In genomic region chr3:124643453-124643852, GRCh38 we compare ENCODE assay signal across 21 cellular contexts.
DNase-seq lines count a peak whose midpoint lies in the region; ATAC-seq, FAIRE-seq and TF ChIP-seq lines count a peak whose summit lies in the region.
"Had no signal": no experiment of that assay in that cellular context is flagged by ENCODE, and none has a peak within 500 bp of the region (broad histone marks: within the 10 kb centered on the region; RNA-seq: fewer than 3 reads in every experiment).

No MANE protein-coding gene starts in this region.

- POLR2A ChIA-PET in GM12878 (lab: Charles Lee): interaction anchor here (0.6 to 1.2 kb wide), 4 partner anchors 15 to 46 kb away, joined by 3 to 4 read pairs (median 4); no protein-coding TSS in a partner anchor

- no peaks in the 10 kb centered on the region; the same call in 2 of the 3 replicates for H3K9me3 ChIP-seq in GM12878 (replicated peaks; ENCODE audit: control insufficient read depth, insufficient read depth, low read length)
- H3K9me3 ChIP-seq: HAP-1 had no signal

- H3K4me3 ChIP-seq in GM12878: no peak overlapping the region
- H3K4me3 ChIP-seq: BLaER1 treated with 17β-estradiol and CSF1 and Interleukin-3, amounts not matched to agents 10 nM and 100 nM; HAP-1 had no signal

- no peak for TF ChIP-seq RAD21 in GM12878 (IDR thresholded peaks at IDR 0.05; ENCODE audit: insufficient read depth, low read depth, low read length)

- H4K20me1 ChIP-seq in GM12878 (ENCODE audit: control insufficient read depth, insufficient read depth): no peaks in the 10 kb centered on the region
- H4K20me1 ChIP-seq: BLaER1 treated with 17β-estradiol and CSF1 and Interleukin-3, amounts not matched to agents 10 nM and 100 nM had no signal

- H3K79me2 ChIP-seq in GM12878 (ENCODE audit: control insufficient read depth, insufficient read depth, low read length): no peaks in the 10 kb centered on the region

- H3K4me1 ChIP-seq in GM12878 (ENCODE audit: control insufficient read depth, insufficient read depth, low read length) (peaks cover 19% of the 10 kb centered on the region), foreskin keratinocyte (no peaks in the 10 kb centered on the region)
- H3K4me1 ChIP-seq: HAP-1 had no signal

- TF ChIP-seq POLR2A in GM12891 (IDR thresholded peaks at IDR 0.05; ENCODE audit: low read depth, low read length): no peak
- no peak for TF ChIP-seq POLR2A in GM12878 (IDR thresholded peaks at IDR 0.05; ENCODE audit: low read depth, low read length)

- H3K4me3 Mint-ChIP-seq in neural crest cell: no peak overlapping the region
- H3K4me3 Mint-ChIP-seq: B cell; CD14-positive monocyte; CD4-positive, alpha-beta T cell; CD8-positive, alpha-beta memory T cell; HFFc6 had no signal

- no peaks in the 10 kb centered on the region for H3K27me3 Mint-ChIP-seq in neural crest cell (ENCODE audit: low read depth)

- no peak for TF ChIP-seq CTCF in GM12878 (IDR thresholded peaks at IDR 0.05 in 2 of 3, conservative IDR thresholded peaks at IDR 0.05 in 1 of 3; ENCODE audit: control insufficient read depth in 2 of 3, extremely low read depth in 1 of 3, insufficient read depth in 1 of 3, low read depth in 3 of 3, low read length in 3 of 3)
- no peak for TF ChIP-seq CTCF in neural crest cell (conservative IDR thresholded peaks at IDR 0.05)
- no peak for TF ChIP-seq CTCF in foreskin keratinocyte (conservative IDR thresholded peaks at IDR 0.05)

- no peak overlapping the region for H2AFZ ChIP-seq in GM12878 (ENCODE audit: control insufficient read depth, low read depth, low read length)

- CTCF ChIA-PET in GM12878 (lab: Yijun Ruan, JAX): interaction anchor here (1.0 to 1.4 kb wide), 4 partner anchors 42 to 73 kb away, joined by 4 to 6 read pairs (median 5); no protein-coding TSS in a partner anchor

- H3K4me2 ChIP-seq in GM12878 (ENCODE audit: control insufficient read depth, insufficient read depth): no peak overlapping the region

- in situ Hi-C loops in GM12878 (cut with MboI): no loop called here

- peaks cover 12% of the 10 kb centered on the region for H3K36me3 Mint-ChIP-seq in neural crest cell (ENCODE audit: low read depth)
- H3K36me3 Mint-ChIP-seq: CD14-positive monocyte; CD8-positive, alpha-beta memory T cell had no signal

- no peak overlapping the region for H3K9ac ChIP-seq in GM12878 (ENCODE audit: control insufficient read depth, insufficient read depth, low read length)
- H3K9ac ChIP-seq: BLaER1 treated with 17β-estradiol and CSF1 and Interleukin-3, amounts not matched to agents 10 nM and 100 nM had no signal

- no peak for TF ChIP-seq EP300 in GM12878 (IDR thresholded peaks at IDR 0.05; ENCODE audit: borderline replicate concordance in 1 of 2, control insufficient read depth in 1 of 2, low read depth in 2 of 2, low read length in 2 of 2)

- H3K27me3 ChIP-seq in GM12878 (replicated peaks in 1 of 2; ENCODE audit: control insufficient read depth in 2 of 2, insufficient read depth in 2 of 2, low read length in 1 of 2) (no peaks in the 10 kb centered on the region), foreskin keratinocyte (peaks cover 18% of the 10 kb centered on the region)

- 43% methylated on average over 6 of the region's 6 CpGs for WGBS in GM12878 (ENCODE audit: insufficient coverage, insufficient replicate concordance, low lambda C conversion rate, missing lambda C conversion rate)

- H3K27ac Mint-ChIP-seq in neural crest cell (ENCODE audit: unreplicated experiment): peak overlapping the region; percentile 83
- H3K27ac Mint-ChIP-seq: B cell; CD14-positive monocyte; CD4-positive, alpha-beta T cell; CD8-positive, alpha-beta memory T cell; HFFc6 had no signal

- peaks cover 5% of the 10 kb centered on the region for H3K9me3 Mint-ChIP-seq in neural crest cell
- H3K9me3 Mint-ChIP-seq: CD14-positive monocyte; CD4-positive, alpha-beta T cell; HFFc6 had no signal

- RAD21 ChIA-PET in GM12878 (lab: Charles Lee; ENCODE audit: unreplicated experiment): interaction anchor here (0.9 to 1.6 kb wide), 7 partner anchors 9 to 83 kb away, joined by 3 to 7 read pairs (median 4); no protein-coding TSS in a partner anchor

- SMC1A ChIA-PET in GM12878 (lab: Charles Lee; ENCODE audit: uncharacterized antibody, unreplicated experiment): interaction anchor here (0.6 to 1.4 kb wide), 13 partner anchors 9 to 78 kb away, joined by 3 to 8 read pairs (median 3); no protein-coding TSS in a partner anchor

- ATAC-seq in GM12878 (peak; percentile 21; the same call in 2 of the 3 replicates), HG03139 (IDR thresholded peaks at IDR 0.05; ENCODE audit: unreplicated experiment) (no peak), foreskin keratinocyte (no peak)

- H3K27ac ChIP-seq in GM12878 (ENCODE audit: control insufficient read depth, insufficient read depth): no peak overlapping the region
- no peak overlapping the region for H3K27ac ChIP-seq in foreskin keratinocyte
- H3K27ac ChIP-seq: BLaER1 treated with 17β-estradiol and CSF1 and Interleukin-3, amounts not matched to agents 10 nM and 100 nM had no signal

- FAIRE-seq in GM12891 (lab: Jason Lieb, UNC) (no peak), GM12878 (lab: Jason Lieb, UNC) (no peak)
- FAIRE-seq: D721Med, H54 had no signal

- intact Hi-C loops in GM12878 (cut with micrococcal nuclease; ENCODE audit: unreplicated experiment): no loop called here

- peaks cover 9% of the 10 kb centered on the region for H3K4me1 Mint-ChIP-seq in neural crest cell

- no TSS peak for BruUV-seq in GM12878 (replicated peaks; lab: Mats Ljungman, UMichigan)

- H3K36me3 ChIP-seq in GM12878 (ENCODE audit: control insufficient read depth in 2 of 2, insufficient read depth in 2 of 2, low read length in 1 of 2): no peaks in the 10 kb centered on the region
- H3K36me3 ChIP-seq: HAP-1 had no signal

- DNase-seq in GM12891 (ENCODE audit: insufficient read length, low spot score) (no peak), GM12878 (ENCODE audit: low read depth, low spot score) (no peak), neural crest cell (ENCODE audit: low read depth, low spot score) (no peak), SIG-M5 (lab: John Stamatoyannopoulos, UW) (no peak), kidney tubule cell (ENCODE audit: low spot score) (no peak), foreskin keratinocyte (no peak)
- DNase-seq: CD4-positive, alpha-beta T cell; CD8-positive, alpha-beta memory T cell; DMS 273 treated with DMSO at 0.1 percent for 48 hours; DMS79; EL; GDM1; GOT3; HFFc6 had no signal

TF ChIP-seq in GM12891, 5 proteins besides CTCF, POLR2A, EP300 and RAD21:
- TF ChIP-seq PAX5 (IDR thresholded peaks at IDR 0.05; ENCODE audit: insufficient read depth, low read length, severe bottlenecking): peak; percentile 60
- TF ChIP-seq TAF1 (IDR thresholded peaks at IDR 0.05; ENCODE audit: low read depth, low read length): no peak
TF ChIP-seq in GM12891: peak in this region for 1.

TF ChIP-seq in GM12878, 131 proteins besides CTCF, POLR2A, EP300 and RAD21:
- 0 out of 2 replicates have a peak, but pooled peaks have one; percentile 63 for TF ChIP-seq MEF2A (IDR thresholded peaks at IDR 0.05; ENCODE audit: insufficient read depth, low read depth, low read length)
- TF ChIP-seq PAX5 (IDR thresholded peaks at IDR 0.05; ENCODE audit: borderline replicate concordance, low read depth, low read length): peak; percentile 70
- TF ChIP-seq ATF2 (IDR thresholded peaks at IDR 0.05; ENCODE audit: low read length): no peak
- no peak for TF ChIP-seq ZZZ3 (IDR thresholded peaks at IDR 0.05; ENCODE audit: control insufficient read depth, insufficient read length, low read depth)
- TF ChIP-seq CBFB (IDR thresholded peaks at IDR 0.05; ENCODE audit: low read depth): no peak
- TF ChIP-seq MYC (IDR thresholded peaks at IDR 0.05; ENCODE audit: insufficient read depth, insufficient read length, insufficient replicate concordance, low read length, severe bottlenecking): no peak
- TF ChIP-seq MEF2B (IDR thresholded peaks at IDR 0.05; ENCODE audit: partially characterized antibody, poor library complexity, severe bottlenecking): peak; percentile 22
- TF ChIP-seq ZBTB4 (CRISPR knock-in tag; IDR thresholded peaks at IDR 0.05): no peak
